Comparison of ENCODE assay signal across 20 cellular contexts in the genomic region with DNA sequence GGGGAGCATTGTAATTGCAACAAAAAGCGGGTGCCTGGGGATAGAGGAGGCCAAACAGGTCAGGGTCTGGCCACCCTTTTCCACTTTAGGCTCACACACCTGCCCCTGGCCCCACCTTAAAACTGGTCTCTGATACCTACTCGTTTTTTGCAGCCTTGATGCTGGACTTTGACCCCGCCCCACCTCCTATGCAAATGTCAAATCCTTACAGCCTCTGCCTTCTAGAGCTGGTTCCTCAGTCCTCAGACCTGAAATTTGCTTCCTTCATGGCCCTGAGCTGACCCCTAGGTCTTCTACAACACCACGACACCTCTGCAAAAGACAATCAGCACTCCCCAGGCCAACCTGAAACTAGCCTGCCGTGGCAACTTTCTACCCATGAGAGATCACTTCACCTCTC. TPM values are rescaled to one million over a fixed set of nuclear protein-coding genes. Genes with fewer than 3 reads are reported as not detected.
DNase-seq lines count a peak whose midpoint lies in the region; FAIRE-seq and TF ChIP-seq lines count a peak whose summit lies in the region.
"Had no signal": no experiment of that assay in that cellular context is flagged by ENCODE, and none has a peak within 500 bp of the region (broad histone marks: within the 10 kb centered on the region; RNA-seq: fewer than 3 reads in every experiment).

No MANE protein-coding gene starts in this region.

- H3K9me3 Mint-ChIP-seq in Calu3 (ENCODE audit: low read depth, unreplicated experiment) (peaks cover 7% of the 10 kb centered on the region), endodermal cell (no peaks in the 10 kb centered on the region)
- H3K9me3 Mint-ChIP-seq in activated naive CD4-positive, alpha-beta T cell treated with anti-CD3 and anti-CD28 coated beads, Interleukin-2, amount 10 ng/mL, durations not matched to agents 7 days and 5 days = no peaks in the 10 kb centered on the region

- CTCF ChIA-PET in Calu3 (lab: Charles Lee) = interaction anchor here (0.6 kb wide), 1 partner anchor 1303 kb away, joined by 3 read pairs; no protein-coding TSS in a partner anchor
- CTCF ChIA-PET in activated naive CD4-positive, alpha-beta T cell treated with anti-CD3 and anti-CD28 coated beads, Interleukin-2, amount 10 ng/mL, durations not matched to agents 7 days and 5 days (lab: Charles Lee) = no interaction called here

- TF ChIP-seq CTCF in Calu3 (IDR thresholded peaks at IDR 0.05; ENCODE audit: unreplicated experiment) (no peak), endodermal cell (conservative IDR thresholded peaks at IDR 0.05) (no peak), vagina (IDR thresholded peaks at IDR 0.05) (no peak)

- H3K4me1 Mint-ChIP-seq in Calu3 (ENCODE audit: low read depth, unreplicated experiment) (peaks cover 9% of the 10 kb centered on the region), endodermal cell (peaks cover 4% of the 10 kb centered on the region)
- H3K4me1 Mint-ChIP-seq in activated naive CD4-positive, alpha-beta T cell treated with anti-CD3 and anti-CD28 coated beads, Interleukin-2, amount 10 ng/mL, durations not matched to agents 7 days and 5 days = no peaks in the 10 kb centered on the region

- H3K4me1 ChIP-seq in endodermal cell (ENCODE audit: control insufficient read depth, insufficient read depth, low read length) = no peaks in the 10 kb centered on the region
- H3K4me1 ChIP-seq in small intestine (ENCODE audit: control insufficient read depth in 2 of 2, insufficient read depth in 1 of 2, low read depth in 1 of 2, low read length in 1 of 2) = peaks cover 2 to 3% of the 10 kb centered on the region in 2 donors
- H3K4me1 ChIP-seq in vagina = no peaks in the 10 kb centered on the region
- H3K4me1 ChIP-seq: A549 had no signal

- H3K4me3 ChIP-seq in endodermal cell (ENCODE audit: low read length) (no peak overlapping the region), small intestine (ENCODE audit: low read depth in 1 of 2, low read length in 2 of 2) (no peak overlapping the region), vagina (no peak overlapping the region)
- H3K4me3 ChIP-seq: A549 had no signal

- H3K36me3 Mint-ChIP-seq in Calu3 (ENCODE audit: insufficient read depth, unreplicated experiment) (no peaks in the 10 kb centered on the region), endodermal cell (ENCODE audit: low read depth) (no peaks in the 10 kb centered on the region)
- no peaks in the 10 kb centered on the region for H3K36me3 Mint-ChIP-seq in activated naive CD4-positive, alpha-beta T cell treated with anti-CD3 and anti-CD28 coated beads, Interleukin-2, amount 10 ng/mL, durations not matched to agents 7 days and 5 days

- H3K4me3 Mint-ChIP-seq in Calu3 (ENCODE audit: low read depth, unreplicated experiment) = no peak overlapping the region
- H3K4me3 Mint-ChIP-seq in endodermal cell = no peak overlapping the region
- H3K4me3 Mint-ChIP-seq in activated naive CD4-positive, alpha-beta T cell treated with anti-CD3 and anti-CD28 coated beads, Interleukin-2, amount 10 ng/mL, durations not matched to agents 7 days and 5 days = no peak overlapping the region

- H3K27ac Mint-ChIP-seq in Calu3 (ENCODE audit: unreplicated experiment) = no peak overlapping the region
- no peak overlapping the region for H3K27ac Mint-ChIP-seq in endodermal cell
- no peak overlapping the region for H3K27ac Mint-ChIP-seq in activated naive CD4-positive, alpha-beta T cell treated with anti-CD3 and anti-CD28 coated beads, Interleukin-2, amount 10 ng/mL, durations not matched to agents 7 days and 5 days

- peaks cover 17% of the 10 kb centered on the region for H3K27me3 Mint-ChIP-seq in Calu3 (ENCODE audit: unreplicated experiment)
- H3K27me3 Mint-ChIP-seq in endodermal cell (ENCODE audit: insufficient read depth) = peaks cover 6% of the 10 kb centered on the region
- no peaks in the 10 kb centered on the region for H3K27me3 Mint-ChIP-seq in activated naive CD4-positive, alpha-beta T cell treated with anti-CD3 and anti-CD28 coated beads, Interleukin-2, amount 10 ng/mL, durations not matched to agents 7 days and 5 days

- H3K9ac ChIP-seq in endodermal cell (ENCODE audit: extremely low read depth, low read length, poor library complexity, severe bottlenecking) = no peak overlapping the region

- H3K27me3 ChIP-seq in endodermal cell (ENCODE audit: control insufficient read depth, insufficient read depth, low read length, poor library complexity, severe bottlenecking) (no peaks in the 10 kb centered on the region), small intestine (ENCODE audit: control insufficient read depth in 2 of 2, insufficient read depth in 2 of 2, low read length in 2 of 2) (no peaks in the 10 kb centered on the region), vagina (no peaks in the 10 kb centered on the region)

- H3K27ac ChIP-seq in endodermal cell (ENCODE audit: low read depth, low read length) (no peak overlapping the region), small intestine (ENCODE audit: low read depth in 1 of 2, low read length in 1 of 2) (no peak overlapping the region), vagina (no peak overlapping the region)
- H3K27ac ChIP-seq: A549, C4-2B had no signal

- intact Hi-C loops in Calu3 (cut with micrococcal nuclease; ENCODE audit: unreplicated experiment) = no loop called here
- intact Hi-C loops in vagina (cut with DNase I) = no loop called here

- 77 to 83% methylated on average over 3 to 5 of the region's 5 CpGs for WGBS in endodermal cell (ENCODE audit: insufficient coverage in 1 of 2, insufficient read length in 1 of 2), 2 experiments
- 7 to 55% (median 22%) methylated on average over 5 of the region's 5 CpGs for WGBS in small intestine, 3 donors

- no peaks in the 10 kb centered on the region for H3K36me3 ChIP-seq in endodermal cell (ENCODE audit: control insufficient read depth, insufficient read depth, low read length)
- H3K36me3 ChIP-seq in small intestine (ENCODE audit: control insufficient read depth in 2 of 2, insufficient read depth in 2 of 2, low read length in 2 of 2) = no peaks in the 10 kb centered on the region
- no peaks in the 10 kb centered on the region for H3K36me3 ChIP-seq in vagina

- TF ChIP-seq POLR2A in vagina (IDR thresholded peaks at IDR 0.05) = no peak

- H3K9me3 ChIP-seq in endodermal cell (ENCODE audit: control insufficient read depth, low read length) = no peaks in the 10 kb centered on the region
- H3K9me3 ChIP-seq in small intestine (ENCODE audit: control insufficient read depth, low read depth) = no peaks in the 10 kb centered on the region
- H3K9me3 ChIP-seq in vagina = no peaks in the 10 kb centered on the region
- H3K9me3 ChIP-seq: A549 had no signal

- BruUV-seq in Calu3 (replicated peaks; lab: Mats Ljungman, UMichigan) = no TSS peak

- no peak for FAIRE-seq in small intestine (lab: Jason Lieb, UNC)
- FAIRE-seq: A549, H1 had no signal

- DNase-seq in Calu3 (peak; percentile 57), LoVo (ENCODE audit: low spot score) (peak; percentile 65), endodermal cell (peak; percentile 56), small intestine (peak; percentile 86), cerebellum (ENCODE audit: low spot score) (no peak), vagina (ENCODE audit: extremely low spot score in 2 of 2) (no peak), HUDEP-2 (lab: John Stamatoyannopoulos, UW; ENCODE audit: unreplicated experiment in 76 of 76) (no peak)
- no peak for DNase-seq in activated naive CD4-positive, alpha-beta T cell treated with anti-CD3 and anti-CD28 coated beads, Interleukin-2, amount 10 ng/mL, durations not matched to agents 7 days and 5 days
- DNase-seq: GF-D8, MV-4-11, NCI-H1417 treated with DMSO at 0.1 percent for 48 hours, NCI-H2029, NCI-H2171 treated with DMSO at 0.1 percent for 48 hours, NCI-H510A treated with DMSO at 0.1 percent for 48 hours, RPMI8226 had no signal

RNA-seq across cellular contexts. Expression of gene SMIM23, which starts 37.7 kb away (rescaled TPM):
- total RNA-seq in Calu3 (2022) = not detected in 2 replicates
- not detected for total RNA-seq in endodermal cell
- polyA plus RNA-seq in endodermal cell (2013, experiment 1 of 2) = not detected
- polyA plus RNA-seq in endodermal cell (2013, experiment 2 of 2) = not detected
- polyA plus RNA-seq in small intestine = not detected
- total RNA-seq in cerebellum = not detected
- total RNA-seq in vagina = not detected
- total RNA-seq: H1, LHCN-M2, OCI-LY7 had no signal
- polyA plus RNA-seq: A549, H1 had no signal

Comparison
In these comparisons a context has a peak if more than half of its experiments do, and no peak if none do; other contexts are left out.
1. DNase-seq: peak in Calu3 (single experiment), LoVo (single experiment), endodermal cell (single experiment) and small intestine (single experiment); none in cerebellum (single experiment), vagina (0 of 2), activated naive CD4-positive, alpha-beta T cell treated with anti-CD3 and anti-CD28 coated beads, Interleukin-2, amount 10 ng/mL, durations not matched to agents 7 days and 5 days (single experiment) and HUDEP-2 (0 of 76).